9 cellular contexts compared by ENCODE assay signal in the genomic region with DNA sequence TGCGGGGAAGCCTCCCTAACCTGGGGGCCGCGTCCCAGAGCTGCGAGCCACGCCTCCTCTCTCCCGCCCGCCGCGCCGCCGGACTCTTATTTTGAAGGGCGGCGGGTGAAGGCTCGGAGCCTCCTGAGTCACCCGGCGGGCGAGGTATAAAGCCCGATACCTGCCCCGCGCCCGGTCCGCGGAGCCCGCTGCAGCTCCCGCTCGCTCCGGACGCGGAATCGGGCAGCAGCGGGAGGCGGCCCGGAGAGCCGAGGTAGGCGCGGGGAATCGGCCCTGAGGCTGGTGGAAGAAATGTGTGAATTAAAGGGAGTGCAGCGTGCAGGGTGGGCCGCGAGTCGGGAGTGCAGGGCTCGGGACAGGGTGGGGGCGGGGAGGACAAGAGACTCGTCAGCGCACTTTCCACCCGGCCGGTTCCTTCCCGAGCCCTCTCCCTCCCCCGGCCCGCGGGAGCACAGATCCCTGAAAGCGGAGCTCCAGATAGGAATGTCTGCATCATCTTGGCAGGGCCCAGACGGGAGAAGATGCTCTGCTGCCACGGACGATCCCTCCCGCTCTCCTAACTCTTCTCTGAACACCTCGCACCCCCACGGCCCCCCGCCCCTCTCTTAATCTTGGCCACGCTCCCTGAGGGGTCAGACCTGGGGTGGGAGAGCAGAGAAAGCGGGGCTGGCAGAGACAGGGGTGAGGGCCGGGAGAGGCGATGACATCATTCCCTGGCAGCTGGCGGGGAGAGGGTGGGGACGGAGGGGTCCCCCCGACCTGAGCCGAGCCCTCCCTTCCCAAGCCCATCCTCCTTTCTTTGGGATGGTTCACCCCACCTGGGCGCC.
DNase-seq lines count a peak whose midpoint lies in the region; ATAC-seq, FAIRE-seq and TF ChIP-seq lines count a peak whose summit lies in the region.
"Had no signal": no experiment of that assay in that cellular context is flagged by ENCODE, and none has a peak within 500 bp of the region (broad histone marks: within the 10 kb centered on the region; RNA-seq: fewer than 3 reads in every experiment).

No MANE protein-coding gene starts in this region.

- H2AFZ ChIP-seq in neural cell (ENCODE audit: low read depth, low read length), result peak overlapping the region; percentile 84

- peak overlapping the region; percentile 57 to 82 (median 74); a peak in 21 of 22 replicates for H3K9ac ChIP-seq in BLaER1 treated with 17β-estradiol and CSF1 and Interleukin-3, amounts not matched to agents 10 nM and 100 nM
- peak overlapping the region; percentile 98 for H3K9ac ChIP-seq in neural cell (ENCODE audit: low read length)

- peak; percentile 21 to 82 for TF ChIP-seq POLR2A in suprapubic skin (IDR thresholded peaks at IDR 0.05)

- peak; percentile 61 for FAIRE-seq in GM19239 (lab: Jason Lieb, UNC)
- FAIRE-seq: TTC549 had no signal

- H4K20me1 ChIP-seq in BLaER1 treated with 17β-estradiol and CSF1 and Interleukin-3, amounts not matched to agents 10 nM and 100 nM, result peaks cover 0 to 7% (median 0%) of the 10 kb centered on the region in 11 experiments; a peak in 3 of 22 replicates
- no peaks in the 10 kb centered on the region for H4K20me1 ChIP-seq in neural cell (ENCODE audit: insufficient read depth)

- peaks cover 50% of the 10 kb centered on the region for H3K79me2 ChIP-seq in neural cell (replicated peaks; ENCODE audit: insufficient read depth, low read length)

- peak; percentile 94 for ATAC-seq in HG03342 (IDR thresholded peaks at IDR 0.05; ENCODE audit: unreplicated experiment)

- peak overlapping the region in 7 of 11 experiments; percentile 10 to 80 (median 58); a peak in 12 of 22 replicates for H3K27ac ChIP-seq in BLaER1 treated with 17β-estradiol and CSF1 and Interleukin-3, amounts not matched to agents 10 nM and 100 nM
- H3K27ac ChIP-seq in neural cell (ENCODE audit: low read length) (peak overlapping the region; percentile 91), suprapubic skin (peak overlapping the region; percentile 95)

- TF ChIP-seq CTCF in fibroblast of the aortic adventitia (IDR thresholded peaks at IDR 0.05; ENCODE audit: insufficient read depth, low read length) (no peak), neural cell (IDR thresholded peaks at IDR 0.05; ENCODE audit: poor library complexity, severe bottlenecking) (no peak), suprapubic skin (IDR thresholded peaks at IDR 0.05) (no peak)

- peaks cover 0 to 26% (median 15%) of the 10 kb centered on the region in 10 experiments; a peak in 13 of 20 replicates for H3K4me1 ChIP-seq in BLaER1 treated with 17β-estradiol and CSF1 and Interleukin-3, amounts not matched to agents 10 nM and 100 nM
- peaks cover 52% of the 10 kb centered on the region for H3K4me1 ChIP-seq in suprapubic skin

- TF ChIP-seq EP300 in neural cell (conservative IDR thresholded peaks at IDR 0.05; ENCODE audit: poor library complexity, severe bottlenecking) (peak; percentile 24), suprapubic skin (IDR thresholded peaks at IDR 0.05) (no peak)

- no peaks in the 10 kb centered on the region for H3K9me2 ChIP-seq in neural cell (ENCODE audit: insufficient read depth, low read length)

- peaks cover 27 to 48% (median 42%) of the 10 kb centered on the region in 11 experiments for H3K27me3 ChIP-seq in BLaER1 treated with 17β-estradiol and CSF1 and Interleukin-3, amounts not matched to agents 10 nM and 100 nM
- no peaks in the 10 kb centered on the region for H3K27me3 ChIP-seq in neural cell (ENCODE audit: insufficient read depth, low read depth, low read length)
- H3K27me3 ChIP-seq in suprapubic skin, result no peaks in the 10 kb centered on the region

- peaks cover 0 to 10% (median 5%) of the 10 kb centered on the region in 11 experiments; a peak in 6 of 22 replicates for H3K9me3 ChIP-seq in BLaER1 treated with 17β-estradiol and CSF1 and Interleukin-3, amounts not matched to agents 10 nM and 100 nM (replicated peaks in 1 of 11)
- H3K9me3 ChIP-seq in neural cell (ENCODE audit: low read length) (no peaks in the 10 kb centered on the region), suprapubic skin (no peaks in the 10 kb centered on the region)

- DNase-seq in GM19239 (ENCODE audit: insufficient read length, low spot score) (peak; percentile 48), fibroblast of the aortic adventitia (ENCODE audit: low read depth) (peak; percentile 72), suprapubic skin (ENCODE audit: low spot score in 2 of 2) (peak; percentile 89 to 93)
- DNase-seq in activated effector memory CD4-positive, alpha-beta T cell treated with anti-CD3 and anti-CD28 coated beads, Interleukin-2, amount 50 U/mL, for 16 hours, result peak; percentile 81

- H3K4me2 ChIP-seq in BLaER1 treated with 17β-estradiol and CSF1 and Interleukin-3, amounts not matched to agents 10 nM and 100 nM, result peak overlapping the region; percentile 82 to 96 (median 94)
- H3K4me2 ChIP-seq in neural cell (ENCODE audit: low read length), result peak overlapping the region; percentile 83

- H3K4me3 ChIP-seq in BLaER1 treated with 17β-estradiol and CSF1 and Interleukin-3, amounts not matched to agents 10 nM and 100 nM, result peak overlapping the region; percentile 63 to 85 (median 68)
- peak overlapping the region; percentile 89 for H3K4me3 ChIP-seq in fibroblast of the aortic adventitia (ENCODE audit: low read depth, low read length)
- H3K4me3 ChIP-seq in neural cell (ENCODE audit: low read length), result peak overlapping the region; percentile 89
- H3K4me3 ChIP-seq in suprapubic skin, result peak overlapping the region; percentile 78

- WGBS in suprapubic skin, result 0% methylated on average over 54 of the region's 68 CpGs

- no peaks in the 10 kb centered on the region for H3F3A ChIP-seq in neural cell (ENCODE audit: insufficient read depth, low read length, poor library complexity, severe bottlenecking)

- no peaks in the 10 kb centered on the region for H3K36me3 ChIP-seq in BLaER1 treated with 17β-estradiol and CSF1 and Interleukin-3, amounts not matched to agents 10 nM and 100 nM
- no peaks in the 10 kb centered on the region for H3K36me3 ChIP-seq in neural cell (ENCODE audit: insufficient read depth, low read length)
- H3K36me3 ChIP-seq in suprapubic skin, result no peaks in the 10 kb centered on the region

- no peak for TF ChIP-seq RAD21 in neural cell (conservative IDR thresholded peaks at IDR 0.05)

TF ChIP-seq in PFSK-1, 5 proteins besides CTCF, POLR2A, EP300 and RAD21 (continues in another document):
- TF ChIP-seq FOXP2 (optimal IDR thresholded peaks at IDR 0.05; ENCODE audit: borderline replicate concordance, extremely low read depth, extremely low read length, insufficient read depth), result peak; percentile 43
- TF ChIP-seq SIN3A (IDR thresholded peaks at IDR 0.05; ENCODE audit: borderline replicate concordance, insufficient read depth, low read length), result peak; percentile 41; the same call in 1 of the 2 replicates
- TF ChIP-seq TAF1 (IDR thresholded peaks at IDR 0.05; ENCODE audit: borderline replicate concordance, insufficient read depth, low read length), result peak; percentile 65; the same call in 1 of the 2 replicates

TF ChIP-seq in neural cell, 6 proteins besides CTCF, POLR2A, EP300 and RAD21:
- no peak for TF ChIP-seq EZH2 (IDR thresholded peaks at IDR 0.05; ENCODE audit: borderline replicate concordance, insufficient read depth, low read length, poor library complexity, severe bottlenecking)
- peak; percentile 30 for TF ChIP-seq TAF1 (IDR thresholded peaks at IDR 0.05; ENCODE audit: low read depth)
- TF ChIP-seq, protein P1, sequence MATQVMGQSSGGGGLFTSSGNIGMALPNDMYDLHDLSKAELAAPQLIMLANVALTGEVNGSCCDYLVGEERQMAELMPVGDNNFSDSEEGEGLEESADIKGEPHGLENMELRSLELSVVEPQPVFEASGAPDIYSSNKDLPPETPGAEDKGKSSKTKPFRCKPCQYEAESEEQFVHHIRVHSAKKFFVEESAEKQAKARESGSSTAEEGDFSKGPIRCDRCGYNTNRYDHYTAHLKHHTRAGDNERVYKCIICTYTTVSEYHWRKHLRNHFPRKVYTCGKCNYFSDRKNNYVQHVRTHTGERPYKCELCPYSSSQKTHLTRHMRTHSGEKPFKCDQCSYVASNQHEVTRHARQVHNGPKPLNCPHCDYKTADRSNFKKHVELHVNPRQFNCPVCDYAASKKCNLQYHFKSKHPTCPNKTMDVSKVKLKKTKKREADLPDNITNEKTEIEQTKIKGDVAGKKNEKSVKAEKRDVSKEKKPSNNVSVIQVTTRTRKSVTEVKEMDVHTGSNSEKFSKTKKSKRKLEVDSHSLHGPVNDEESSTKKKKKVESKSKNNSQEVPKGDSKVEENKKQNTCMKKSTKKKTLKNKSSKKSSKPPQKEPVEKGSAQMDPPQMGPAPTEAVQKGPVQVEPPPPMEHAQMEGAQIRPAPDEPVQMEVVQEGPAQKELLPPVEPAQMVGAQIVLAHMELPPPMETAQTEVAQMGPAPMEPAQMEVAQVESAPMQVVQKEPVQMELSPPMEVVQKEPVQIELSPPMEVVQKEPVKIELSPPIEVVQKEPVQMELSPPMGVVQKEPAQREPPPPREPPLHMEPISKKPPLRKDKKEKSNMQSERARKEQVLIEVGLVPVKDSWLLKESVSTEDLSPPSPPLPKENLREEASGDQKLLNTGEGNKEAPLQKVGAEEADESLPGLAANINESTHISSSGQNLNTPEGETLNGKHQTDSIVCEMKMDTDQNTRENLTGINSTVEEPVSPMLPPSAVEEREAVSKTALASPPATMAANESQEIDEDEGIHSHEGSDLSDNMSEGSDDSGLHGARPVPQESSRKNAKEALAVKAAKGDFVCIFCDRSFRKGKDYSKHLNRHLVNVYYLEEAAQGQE (IDR thresholded peaks at IDR 0.05; ENCODE audit: borderline replicate concordance), result peak; percentile 70
- peak; percentile 53 for TF ChIP-seq MXI1 (conservative IDR thresholded peaks at IDR 0.05; ENCODE audit: poor library complexity, severe bottlenecking)
- TF ChIP-seq POLR2AphosphoS5 (IDR thresholded peaks at IDR 0.05), result peak; percentile 71
- TF ChIP-seq SMC3 (conservative IDR thresholded peaks at IDR 0.05; ENCODE audit: poor library complexity), result peak; percentile 19

Comparison
In these comparisons a context has a peak if more than half of its experiments do, and no peak if none do; other contexts are left out.
1. Peak in every context shown above with its lines: DNase-seq, ATAC-seq, H3K4me3 ChIP-seq and H3K27ac ChIP-seq.